Comparison of ENCODE assay signal across 8 cellular contexts in the genomic region with DNA sequence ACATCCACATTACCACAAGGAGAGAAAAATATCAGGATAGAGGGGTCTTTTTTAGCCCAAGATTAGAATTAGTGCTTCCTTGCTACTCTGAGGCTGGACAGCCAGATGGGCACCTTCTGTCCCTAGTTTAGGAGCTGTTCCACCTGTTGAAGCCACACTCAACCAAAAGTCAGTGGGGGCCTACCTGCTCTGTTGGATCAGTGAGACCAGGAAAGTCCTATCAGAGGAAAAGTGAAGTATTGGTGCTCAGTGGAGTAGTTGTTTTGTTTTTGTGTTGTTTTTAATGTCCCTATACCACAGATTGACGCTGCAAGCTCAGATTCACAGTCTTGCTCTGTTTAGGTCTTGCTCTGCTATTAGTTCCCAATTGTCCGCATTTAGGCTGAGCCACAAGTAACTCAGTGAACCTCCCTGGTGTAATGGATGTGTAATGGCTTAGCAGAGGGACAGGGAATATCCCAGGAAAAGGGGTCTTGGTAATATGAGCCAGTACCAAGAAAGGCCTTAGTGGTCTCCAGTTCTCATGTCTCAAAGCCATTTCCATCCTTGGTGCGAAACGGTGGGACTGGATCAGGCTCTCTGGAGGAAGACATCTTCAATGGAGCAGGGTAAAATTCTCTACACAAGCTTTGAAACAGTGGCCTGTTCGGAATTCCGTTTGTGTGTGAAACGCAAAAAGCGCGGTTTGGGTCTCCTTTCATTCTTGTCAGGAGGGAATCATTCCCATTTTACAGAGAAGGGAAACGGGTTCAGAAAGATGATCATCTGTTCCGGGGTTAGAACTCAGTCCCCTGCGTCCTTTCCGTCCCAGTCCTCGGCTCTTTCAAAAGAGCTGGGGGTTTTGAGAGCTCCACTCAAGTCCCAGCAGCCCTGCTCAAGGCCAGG. TPM values are rescaled to one million over a fixed set of nuclear protein-coding genes. Genes with fewer than 3 reads are reported as not detected.
DNase-seq lines count a peak whose midpoint lies in the region; ATAC-seq and TF ChIP-seq lines count a peak whose summit lies in the region.

No MANE protein-coding gene starts in this region.

- no peaks in the 10 kb centered on the region for H3K9me3 ChIP-seq in CD8-positive, alpha-beta memory T cell (ENCODE audit: low read length)
- H3K9me3 ChIP-seq in MM.1S (replicated peaks; ENCODE audit: insufficient read depth, low read length), result no peaks in the 10 kb centered on the region
- no peaks in the 10 kb centered on the region for H3K9me3 ChIP-seq in duodenal mucosa (ENCODE audit: control insufficient read depth in 1 of 2, low read length in 2 of 2)
- H3K9me3 ChIP-seq in neutrophil, result no peaks in the 10 kb centered on the region

- peak overlapping the region; percentile 34 to 82 (median 59) for H3K27ac Mint-ChIP-seq in CD8-positive, alpha-beta memory T cell

- H3K36me3 ChIP-seq in CD8-positive, alpha-beta memory T cell (ENCODE audit: insufficient read depth, low read length), result peaks cover 29% of the 10 kb centered on the region
- H3K36me3 ChIP-seq in MM.1S (replicated peaks; ENCODE audit: insufficient read depth, low read length) (peaks cover 13% of the 10 kb centered on the region), duodenal mucosa (ENCODE audit: control insufficient read depth in 1 of 2, insufficient read depth in 2 of 2, low read length in 2 of 2) (peaks cover 20 to 51% of the 10 kb centered on the region in 2 donors), neutrophil (peaks cover 63% of the 10 kb centered on the region)

- H3K27me3 Mint-ChIP-seq in CD8-positive, alpha-beta memory T cell, result no peaks in the 10 kb centered on the region

- no peaks in the 10 kb centered on the region for H4K20me1 ChIP-seq in MM.1S (ENCODE audit: insufficient read depth, low read length)

- H3K79me2 ChIP-seq in MM.1S (ENCODE audit: low read length), result peaks cover 19% of the 10 kb centered on the region

- no peak for DNase-seq in CD8-positive, alpha-beta memory T cell
- DNase-seq in MM.1S (no peak), occipital lobe (lab: John Stamatoyannopoulos, UW) (no peak)
- no peak for DNase-seq in activated CD4-positive, alpha-beta T cell treated with anti-CD3 and anti-CD28 coated beads, Interleukin-2, amount 50 U/mL, for 4 hours

- H3K4me2 ChIP-seq in MM.1S (ENCODE audit: low read depth, low read length), result peak overlapping the region; percentile 96

- peak overlapping the region; percentile 77 to 92 (median 86) for H3K4me3 Mint-ChIP-seq in CD8-positive, alpha-beta memory T cell

- no peaks in the 10 kb centered on the region for H3K27me3 ChIP-seq in CD8-positive, alpha-beta memory T cell (ENCODE audit: insufficient read depth, low read length, poor library complexity, severe bottlenecking)
- H3K27me3 ChIP-seq in MM.1S (replicated peaks; ENCODE audit: insufficient read depth, low read length) (no peaks in the 10 kb centered on the region), duodenal mucosa (ENCODE audit: control insufficient read depth in 1 of 2, insufficient read depth in 2 of 2, low read length in 2 of 2) (no peaks in the 10 kb centered on the region), neutrophil (no peaks in the 10 kb centered on the region)

- CTCF ChIA-PET in CD8-positive, alpha-beta memory T cell (lab: Charles Lee), result interaction anchor here (0.6 to 1.2 kb wide), 3 partner anchors 13 to 46 kb away, joined by 3 to 5 read pairs (median 5); no protein-coding TSS in a partner anchor

- H3K36me3 Mint-ChIP-seq in CD8-positive, alpha-beta memory T cell, result peaks cover 3 to 56% (median 8%) of the 10 kb centered on the region in 3 donors

- peaks cover 11 to 34% (median 16%) of the 10 kb centered on the region in 3 donors for H3K4me1 Mint-ChIP-seq in CD8-positive, alpha-beta memory T cell

- peak overlapping the region; percentile 70 for H3K4me3 ChIP-seq in CD8-positive, alpha-beta memory T cell (ENCODE audit: low read length)
- H3K4me3 ChIP-seq in MM.1S (ENCODE audit: low read length) (peak overlapping the region; percentile 78), duodenal mucosa (ENCODE audit: low read depth in 1 of 2, low read length in 2 of 2) (peak overlapping the region; percentile 67 to 82), neutrophil (ENCODE audit: low read depth in 1 of 2, low read length in 1 of 2) (peak overlapping the region; percentile 54 to 57)

- H3K9me3 Mint-ChIP-seq in CD8-positive, alpha-beta memory T cell, result no peaks in the 10 kb centered on the region

- TF ChIP-seq CTCF in MM.1S (IDR thresholded peaks at IDR 0.05; ENCODE audit: low read length) (no peak), neutrophil (IDR thresholded peaks at IDR 0.05) (no peak)

- POLR2A ChIA-PET in CD8-positive, alpha-beta memory T cell (lab: Charles Lee), result interaction anchor here (1.2 to 1.7 kb wide), 2 partner anchors 17 to 24 kb away, joined by 5 to 8 read pairs; partner anchors contain the start of gene YWHAB

- peak overlapping the region; percentile 55; the same call in 1 of the 2 replicates for H3K9ac ChIP-seq in MM.1S (ENCODE audit: low read length)
- H3K9ac ChIP-seq in duodenal mucosa (ENCODE audit: low read depth in 1 of 2, low read length in 2 of 2), result peak overlapping the region; percentile 9 to 49

- no peak overlapping the region for H3K27ac ChIP-seq in CD8-positive, alpha-beta memory T cell (ENCODE audit: low read depth, low read length)
- peak overlapping the region; percentile 21; the same call in 1 of the 2 replicates for H3K27ac ChIP-seq in MM.1S (ENCODE audit: low read length)
- H3K27ac ChIP-seq in duodenal mucosa (ENCODE audit: low read depth, low read length), result no peak overlapping the region
- peak overlapping the region; percentile 57 for H3K27ac ChIP-seq in neutrophil

- H3K9me2 ChIP-seq in MM.1S (replicated peaks; ENCODE audit: insufficient read depth, low read length), result no peaks in the 10 kb centered on the region

- ATAC-seq in HG02763 (IDR thresholded peaks at IDR 0.05; ENCODE audit: unreplicated experiment), result no peak
- no peak for ATAC-seq in GM19467 (IDR thresholded peaks at IDR 0.05; ENCODE audit: unreplicated experiment)

- H3K4me1 ChIP-seq in CD8-positive, alpha-beta memory T cell (ENCODE audit: insufficient read depth, low read length), result peaks cover 15% of the 10 kb centered on the region
- peaks cover 19% of the 10 kb centered on the region for H3K4me1 ChIP-seq in MM.1S (ENCODE audit: low read length)
- H3K4me1 ChIP-seq in duodenal mucosa (ENCODE audit: control insufficient read depth in 1 of 2, insufficient read depth in 2 of 2, low read length in 2 of 2), result peaks cover 6 to 13% of the 10 kb centered on the region in 2 donors
- peaks cover 17 to 20% of the 10 kb centered on the region in 2 experiments for H3K4me1 ChIP-seq in neutrophil (ENCODE audit: control insufficient read depth in 1 of 2, insufficient read depth in 1 of 2, low read depth in 1 of 2, low read length in 1 of 2)

- H3F3A ChIP-seq in MM.1S (ENCODE audit: insufficient read depth, low read length), result peaks cover 12% of the 10 kb centered on the region; the same call in 1 of the 2 replicates

- peak overlapping the region; percentile 86 for H2AFZ ChIP-seq in MM.1S (ENCODE audit: low read length)

RNA-seq across cellular contexts. Expression of gene PABPC1L, which starts 0.6 kb away (rescaled TPM):
- 10 to 100 TPM; 61.1 to 61.4 TPM for total RNA-seq in CD8-positive, alpha-beta memory T cell
- polyA plus RNA-seq in CD8-positive, alpha-beta memory T cell, result 1.3 TPM
- 4.4 TPM for total RNA-seq in occipital lobe

RNA-seq across cellular contexts. Expression of gene YWHAB, which starts 23.7 kb away (rescaled TPM):
- total RNA-seq in CD8-positive, alpha-beta memory T cell, result 100 to 1,000 TPM; 275 to 276 TPM
- 661 TPM for polyA plus RNA-seq in CD8-positive, alpha-beta memory T cell
- 121 TPM for total RNA-seq in occipital lobe

RNA-seq across cellular contexts. Expression of gene TOMM34, which starts 51.0 kb away (rescaled TPM):
- 10 to 100 TPM; 75.4 to 76.8 TPM for total RNA-seq in CD8-positive, alpha-beta memory T cell
- 21.0 TPM for polyA plus RNA-seq in CD8-positive, alpha-beta memory T cell
- 5.0 TPM for total RNA-seq in occipital lobe

RNA-seq across cellular contexts. Expression of gene STK4, which starts 57.1 kb away (rescaled TPM):
- total RNA-seq in CD8-positive, alpha-beta memory T cell, result 100 to 1,000 TPM; 200 to 210 TPM
- polyA plus RNA-seq in CD8-positive, alpha-beta memory T cell, result 192 TPM
- 56.6 TPM for total RNA-seq in occipital lobe

Comparison
In these comparisons a context has a peak if more than half of its experiments do, and no peak if none do; other contexts are left out.
1. H3K27ac ChIP-seq: peak in MM.1S (single experiment) and neutrophil (single experiment); none in CD8-positive, alpha-beta memory T cell (single experiment) and duodenal mucosa (single experiment).
2. RNA of gene PABPC1L, which starts 0.6 kb away (total RNA-seq): 61.1 to 61.4 TPM in CD8-positive, alpha-beta memory T cell; 4.4 TPM in occipital lobe (single experiment); every median in the first group is over 10 times any median in the second.
3. RNA of gene TOMM34, which starts 51.0 kb away (total RNA-seq): 75.4 to 76.8 TPM in CD8-positive, alpha-beta memory T cell; 5.0 TPM in occipital lobe (single experiment); every median in the first group is over 10 times any median in the second.
4. Peak in every context shown above with its lines, with median percentiles within 50 percentile points of each other: H3K4me3 ChIP-seq.